In the genomic region with DNA sequence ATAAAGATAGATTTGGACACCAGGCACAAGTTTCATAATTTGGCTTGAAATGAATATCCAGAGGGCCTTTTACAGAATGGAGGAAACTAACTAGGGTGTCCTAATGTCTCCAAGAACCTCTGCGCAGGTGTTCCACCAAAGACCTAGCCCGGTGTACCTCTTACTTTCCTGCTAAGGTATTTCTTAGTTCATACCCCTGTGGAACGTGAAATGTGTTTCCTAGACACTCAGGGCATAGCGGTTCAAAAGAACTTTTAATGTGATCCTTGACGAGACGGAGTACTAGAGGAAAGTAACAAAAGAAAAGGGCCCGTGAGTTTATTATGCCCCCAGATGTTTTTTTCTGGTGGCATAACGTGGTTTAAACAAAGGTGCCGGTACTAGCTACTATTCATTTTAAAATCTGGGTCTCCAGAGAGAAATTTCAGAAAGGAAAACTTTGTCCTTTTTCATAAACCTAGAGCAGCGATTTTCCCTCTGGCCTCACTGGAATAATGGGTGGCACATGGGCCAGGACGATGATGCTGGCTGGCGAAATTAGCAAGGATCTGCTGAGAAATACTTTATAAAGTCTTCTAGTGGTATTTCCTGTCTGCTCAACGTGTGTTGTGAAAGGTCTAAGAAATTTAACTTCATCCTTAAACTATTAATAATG, we compare ENCODE assay signal across 11 cellular contexts. TPM values are rescaled to one million over a fixed set of nuclear protein-coding genes. Genes with fewer than 3 reads are reported as not detected.
DNase-seq lines count a peak whose midpoint lies in the region; ATAC-seq, FAIRE-seq and TF ChIP-seq lines count a peak whose summit lies in the region.
"Had no signal": no experiment of that assay in that cellular context is flagged by ENCODE, and none has a peak within 500 bp of the region (broad histone marks: within the 10 kb centered on the region; RNA-seq: fewer than 3 reads in every experiment).

No MANE protein-coding gene starts in this region.

- no peaks in the 10 kb centered on the region for H3K27me3 ChIP-seq in GM12878 (replicated peaks in 1 of 2; ENCODE audit: control insufficient read depth in 2 of 2, insufficient read depth in 2 of 2, low read length in 1 of 2)

- peak overlapping the region; percentile 95 for H3K27ac Mint-ChIP-seq in activated CD4-positive, alpha-beta T cell treated with anti-CD3 and anti-CD28 coated beads, Interleukin-2, amount 10 ng/mL, durations not matched to agents 24 days and 14 days

- H2AFZ ChIP-seq in GM12878 (ENCODE audit: control insufficient read depth, low read depth, low read length): peak overlapping the region; percentile 46

- intact Hi-C loops in activated CD4-positive, alpha-beta T cell treated with anti-CD3 and anti-CD28 coated beads, Interleukin-2, amount 10 ng/mL, durations not matched to agents 24 days and 14 days (cut with micrococcal nuclease): loop anchor here (1.0 to 10.0 kb wide), 7 partner anchors 8 to 1895 kb away; a partner anchor contains a TSS
- intact Hi-C loops in GM12878 (cut with micrococcal nuclease; ENCODE audit: unreplicated experiment): loop anchor here (2.0 kb wide), 1 partner anchor 105 kb away; no protein-coding TSS in a partner anchor

- peaks cover 15% of the 10 kb centered on the region; the same call in 1 of the 2 replicates for H3K4me1 ChIP-seq in GM12878 (ENCODE audit: control insufficient read depth, insufficient read depth, low read length)

- H3K9me3 Mint-ChIP-seq in activated CD4-positive, alpha-beta T cell treated with anti-CD3 and anti-CD28 coated beads, Interleukin-2, amount 10 ng/mL, durations not matched to agents 24 days and 14 days: peaks cover 12% of the 10 kb centered on the region

- SMC1A ChIA-PET in GM12878 (lab: Charles Lee; ENCODE audit: uncharacterized antibody, unreplicated experiment): interaction anchor here (0.7 to 6.3 kb wide), 6 partner anchors 8 to 86 kb away, joined by 3 to 31 read pairs (median 4); no protein-coding TSS in a partner anchor

- H3K79me2 ChIP-seq in GM12878 (ENCODE audit: control insufficient read depth, insufficient read depth, low read length): peaks cover 74% of the 10 kb centered on the region

- H3K4me2 ChIP-seq in GM12878 (ENCODE audit: control insufficient read depth, insufficient read depth): peak overlapping the region; percentile 9

- no peak for TF ChIP-seq RAD21 in GM12878 (IDR thresholded peaks at IDR 0.05; ENCODE audit: insufficient read depth, low read depth, low read length)

- peaks cover 28% of the 10 kb centered on the region for H3K36me3 Mint-ChIP-seq in activated CD4-positive, alpha-beta T cell treated with anti-CD3 and anti-CD28 coated beads, Interleukin-2, amount 10 ng/mL, durations not matched to agents 24 days and 14 days (ENCODE audit: low read depth)

- H3K4me1 Mint-ChIP-seq in activated CD4-positive, alpha-beta T cell treated with anti-CD3 and anti-CD28 coated beads, Interleukin-2, amount 10 ng/mL, durations not matched to agents 24 days and 14 days: peaks cover 45% of the 10 kb centered on the region

- TF ChIP-seq CTCF in GM12878 (IDR thresholded peaks at IDR 0.05 in 2 of 3, conservative IDR thresholded peaks at IDR 0.05 in 1 of 3; ENCODE audit: control insufficient read depth in 2 of 3, extremely low read depth in 1 of 3, insufficient read depth in 1 of 3, low read depth in 3 of 3, low read length in 3 of 3): no peak

- peak overlapping the region; percentile 97 for H3K9ac ChIP-seq in GM12878 (ENCODE audit: control insufficient read depth, insufficient read depth, low read length)

- H3K36me3 ChIP-seq in KOPT-K1 (ENCODE audit: insufficient read depth, low read length): peaks cover 6% of the 10 kb centered on the region; the same call in 1 of the 2 replicates
- peaks cover 0 to 13% of the 10 kb centered on the region in 2 experiments; a peak in 1 of 4 replicates for H3K36me3 ChIP-seq in GM12878 (ENCODE audit: control insufficient read depth in 2 of 2, insufficient read depth in 2 of 2, low read length in 1 of 2)

- TSS peak; percentile 50 for BruUV-seq in GM12878 (replicated peaks; lab: Mats Ljungman, UMichigan)

- TF ChIP-seq POLR2A in GM12878 (IDR thresholded peaks at IDR 0.05; ENCODE audit: low read depth, low read length): no peak

- TF ChIP-seq EP300 in GM12878 (IDR thresholded peaks at IDR 0.05; ENCODE audit: borderline replicate concordance in 1 of 2, control insufficient read depth in 1 of 2, low read depth in 2 of 2, low read length in 2 of 2): no peak

- no peaks in the 10 kb centered on the region for H3K27me3 Mint-ChIP-seq in activated CD4-positive, alpha-beta T cell treated with anti-CD3 and anti-CD28 coated beads, Interleukin-2, amount 10 ng/mL, durations not matched to agents 24 days and 14 days

- H3K4me3 ChIP-seq in GM12878: peak overlapping the region; percentile 89
- peak overlapping the region; percentile 39 to 74 (median 44) for H3K4me3 ChIP-seq in skin epidermis

- H3K9me3 ChIP-seq in KOPT-K1 (ENCODE audit: insufficient read depth, low read length, poor library complexity, severe bottlenecking) (no peaks in the 10 kb centered on the region), GM12878 (replicated peaks; ENCODE audit: control insufficient read depth, insufficient read depth, low read length) (peaks cover 2% of the 10 kb centered on the region; the same call in 2 of the 3 replicates)

- RAD21 ChIA-PET in GM12878 (lab: Charles Lee; ENCODE audit: unreplicated experiment): interaction anchor here (0.8 to 2.8 kb wide), 3 partner anchors 9 to 120 kb away, joined by 3 to 15 read pairs (median 6); no protein-coding TSS in a partner anchor

- H3K4me3 Mint-ChIP-seq in activated CD4-positive, alpha-beta T cell treated with anti-CD3 and anti-CD28 coated beads, Interleukin-2, amount 10 ng/mL, durations not matched to agents 24 days and 14 days: peak overlapping the region; percentile 92

- H3K27ac ChIP-seq in KOPT-K1 (ENCODE audit: low read depth, low read length, poor library complexity, severe bottlenecking) (peak overlapping the region; percentile 97), GM12878 (ENCODE audit: control insufficient read depth, insufficient read depth) (peak overlapping the region; percentile 95), skin epidermis (peak overlapping the region in 16 of 21 experiments; percentile 3 to 99 (median 90))

- in situ Hi-C loops in GM12878 (cut with MboI): loop anchor here (25.0 kb wide), 1 partner anchor 1527 kb away; no protein-coding TSS in a partner anchor

- CTCF ChIA-PET in GM12878 (lab: Yijun Ruan, JAX): interaction anchor here (0.6 to 4.0 kb wide), 2 partner anchors 51 to 105 kb away, joined by 3 to 17 read pairs; no protein-coding TSS in a partner anchor

- H4K20me1 ChIP-seq in GM12878 (ENCODE audit: control insufficient read depth, insufficient read depth): no peaks in the 10 kb centered on the region

- FAIRE-seq in GM12878 (lab: Jason Lieb, UNC): no peak
- FAIRE-seq: endothelial cell of umbilical vein had no signal

- ATAC-seq in GM12878: peak; percentile 14; the same call in 1 of the 3 replicates
- no peak for ATAC-seq in GM21529 (IDR thresholded peaks at IDR 0.05; ENCODE audit: unreplicated experiment)
- no peak for ATAC-seq in HG02623 (IDR thresholded peaks at IDR 0.05; ENCODE audit: unreplicated experiment)
- no peak for ATAC-seq in GM21528 (IDR thresholded peaks at IDR 0.05; ENCODE audit: low FRiP score, unreplicated experiment)
- ATAC-seq: Panc1 had no signal

- POLR2A ChIA-PET in GM12878 (lab: Charles Lee): interaction anchor here (1.9 to 2.0 kb wide), 2 partner anchors 9 to 17 kb away, joined by 5 to 9 read pairs; no protein-coding TSS in a partner anchor

- DNase-seq in activated CD4-positive, alpha-beta T cell treated with anti-CD3 and anti-CD28 coated beads, Interleukin-2, amount 10 ng/mL, durations not matched to agents 24 days and 14 days: peak; percentile 73
- DNase-seq in activated CD4-positive, alpha-beta T cell treated with anti-CD3 and anti-CD28 coated beads for 48 hours: no peak
- DNase-seq in GM12878 (ENCODE audit: low read depth, low spot score): no peak

- WGBS in GM12878 (ENCODE audit: insufficient coverage, insufficient replicate concordance, low lambda C conversion rate, missing lambda C conversion rate): 1% methylated on average over 13 of the region's 13 CpGs

TF ChIP-seq in GM12878, 131 proteins besides CTCF, POLR2A, EP300 and RAD21:
- TF ChIP-seq NFIC (IDR thresholded peaks at IDR 0.05; ENCODE audit: low read depth, low read length): no peak
- TF ChIP-seq PAX5 (IDR thresholded peaks at IDR 0.05; ENCODE audit: borderline replicate concordance, low read depth, low read length): no peak
- TF ChIP-seq, protein P1, sequence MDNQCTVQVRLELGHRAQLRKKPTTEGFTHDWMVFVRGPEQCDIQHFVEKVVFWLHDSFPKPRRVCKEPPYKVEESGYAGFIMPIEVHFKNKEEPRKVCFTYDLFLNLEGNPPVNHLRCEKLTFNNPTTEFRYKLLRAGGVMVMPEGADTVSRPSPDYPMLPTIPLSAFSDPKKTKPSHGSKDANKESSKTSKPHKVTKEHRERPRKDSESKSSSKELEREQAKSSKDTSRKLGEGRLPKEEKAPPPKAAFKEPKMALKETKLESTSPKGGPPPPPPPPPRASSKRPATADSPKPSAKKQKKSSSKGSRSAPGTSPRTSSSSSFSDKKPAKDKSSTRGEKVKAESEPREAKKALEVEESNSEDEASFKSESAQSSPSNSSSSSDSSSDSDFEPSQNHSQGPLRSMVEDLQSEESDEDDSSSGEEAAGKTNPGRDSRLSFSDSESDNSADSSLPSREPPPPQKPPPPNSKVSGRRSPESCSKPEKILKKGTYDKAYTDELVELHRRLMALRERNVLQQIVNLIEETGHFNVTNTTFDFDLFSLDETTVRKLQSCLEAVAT (IDR thresholded peaks at IDR 0.05): peak; percentile 9; the same call in 1 of the 2 replicates

RNA-seq across cellular contexts. Expression of a gene that starts 1.4 kb away (rescaled TPM):
- 40.0 and 41.3 TPM in 2 replicates for total RNA-seq in activated CD4-positive, alpha-beta T cell treated with anti-CD3 and anti-CD28 coated beads, Interleukin-2, amount 10 ng/mL, durations not matched to agents 24 days and 14 days
- 95.1 and 97.5 TPM in 2 replicates for total RNA-seq in GM12878 (2013; cell fraction: nucleolus; rRNA removed)
- total RNA-seq in GM12878 (2014; rRNA removed): 14.7 and 14.8 TPM in 2 replicates
- total RNA-seq in GM12878 (2014; rRNA removed; fragmentation: Illumina TruSeq; extraction: Trizol): 18.2 and 20.0 TPM in 2 replicates
- total RNA-seq in GM12878 (2021): 67.0 and 67.4 TPM in 2 replicates
- polyA plus RNA-seq in GM12878 (2011; ENCODE audit: low read depth): 26.8 TPM
- polyA plus RNA-seq in GM12878 (2011; rRNA removed): 10.6 and 12.5 TPM in 2 replicates
- polyA plus RNA-seq in GM12878 (2011; cell fraction: cytosol; rRNA removed): 9.7 and 14.3 TPM in 2 replicates
- polyA plus RNA-seq in GM12878 (2011; cell fraction: nucleus; rRNA removed): 20.7 and 24.7 TPM in 2 replicates
- 62.2 and 64.8 TPM in 2 replicates for polyA plus RNA-seq in GM12878 (2012)
- 66.0 and 74.0 TPM in 2 replicates for polyA plus RNA-seq in GM12878 (2014; fragmentation: Illumina TruSeq; extraction: Trizol)
- 10 to 100 TPM in 1 of 2 experiments, 1 to 10 TPM in 1; 7.3 to 11.4 TPM for polyA plus RNA-seq in GM12878 (2014; fragmentation: Nextera tagmentation; extraction: Ambion mirVana)
- polyA plus RNA-seq in GM12878 (2014; rRNA removed): 21.5 and 28.1 TPM in 2 replicates
- 10 to 100 TPM; 23.7 to 30.2 TPM for polyA plus RNA-seq in GM12878 (2016; fragmentation: Nextera tagmentation; extraction: Ambion mirVana)
- polyA minus RNA-seq in GM12878 (2011; rRNA and poly(A)+ RNA removed): 18.3 and 29.0 TPM in 2 replicates
- polyA minus RNA-seq in GM12878 (2011; cell fraction: cytosol; rRNA and poly(A)+ RNA removed): 13.4 and 15.7 TPM in 2 replicates
- polyA minus RNA-seq in GM12878 (2011; cell fraction: nucleus; rRNA and poly(A)+ RNA removed): 30.6 and 41.9 TPM in 2 replicates
- total RNA-seq: A673, endothelial cell of umbilical vein had no signal
- polyA plus RNA-seq: endothelial cell of umbilical vein had no signal
